In genomic region chr17:32333187-32333586, GRCh38 we compare ENCODE assay signal across 16 cellular contexts. TPM values are rescaled to one million over a fixed set of nuclear protein-coding genes. Genes with fewer than 3 reads are reported as not detected.
DNase-seq lines count a peak whose midpoint lies in the region; TF ChIP-seq lines count a peak whose summit lies in the region.
"Had no signal": no experiment of that assay in that cellular context is flagged by ENCODE, and none has a peak within 500 bp of the region (broad histone marks: within the 10 kb centered on the region; RNA-seq: fewer than 3 reads in every experiment).

No MANE protein-coding gene starts in this region.

- H3K27me3 ChIP-seq in BLaER1 treated with 17β-estradiol and CSF1 and Interleukin-3, amounts not matched to agents 10 nM and 100 nM: no peaks in the 10 kb centered on the region

- peaks cover 67 to 100% (median 84%) of the 10 kb centered on the region in 10 experiments for H3K4me1 ChIP-seq in BLaER1 treated with 17β-estradiol and CSF1 and Interleukin-3, amounts not matched to agents 10 nM and 100 nM

- H3K4me1 Mint-ChIP-seq in activated naive CD4-positive, alpha-beta T cell treated with anti-CD3 and anti-CD28 coated beads, Interleukin-2, amount 10 ng/mL, durations not matched to agents 7 days and 5 days: peaks cover 65% of the 10 kb centered on the region
- peaks cover 40% of the 10 kb centered on the region for H3K4me1 Mint-ChIP-seq in CD14-positive monocyte
- H3K4me1 Mint-ChIP-seq: GM23338 had no signal

- no peak overlapping the region for H3K4me3 Mint-ChIP-seq in activated naive CD4-positive, alpha-beta T cell treated with anti-CD3 and anti-CD28 coated beads, Interleukin-2, amount 10 ng/mL, durations not matched to agents 7 days and 5 days
- H3K4me3 Mint-ChIP-seq in CD14-positive monocyte: no peak overlapping the region
- H3K4me3 Mint-ChIP-seq: CD8-positive, alpha-beta T cell; GM23338; HFFc6 had no signal

- no peak for TF ChIP-seq CTCF in CD14-positive monocyte (IDR thresholded peaks at IDR 0.05)

- no peak for DNase-seq in activated naive CD4-positive, alpha-beta T cell treated with anti-CD3 and anti-CD28 coated beads, Interleukin-2, amount 10 ng/mL, durations not matched to agents 7 days and 5 days
- DNase-seq in activated naive CD4-positive, alpha-beta T cell treated with Interleukin-2 at 50 U/mL for 16 hours: no peak
- DNase-seq in SK-N-DZ (ENCODE audit: low spot score) (no peak), CD14-positive monocyte (ENCODE audit: low spot score) (no peak)
- DNase-seq: AML-193; Calu3; CD8-positive, alpha-beta T cell; DMS79 treated with DMSO at 0.1 percent for 48 hours; GF-D8; HCEC 1CT; HFFc6; IMR-90 had no signal

- CTCF ChIA-PET in activated naive CD4-positive, alpha-beta T cell treated with anti-CD3 and anti-CD28 coated beads, Interleukin-2, amount 10 ng/mL, durations not matched to agents 7 days and 5 days (lab: Charles Lee): interaction anchor here (1.2 kb wide), 1 partner anchor 13 kb away, joined by 4 read pairs; no protein-coding TSS in a partner anchor

- H3K9me3 Mint-ChIP-seq in activated naive CD4-positive, alpha-beta T cell treated with anti-CD3 and anti-CD28 coated beads, Interleukin-2, amount 10 ng/mL, durations not matched to agents 7 days and 5 days: no peaks in the 10 kb centered on the region
- no peaks in the 10 kb centered on the region for H3K9me3 Mint-ChIP-seq in CD14-positive monocyte
- H3K9me3 Mint-ChIP-seq: CD8-positive, alpha-beta T cell; GM23338; HFFc6 had no signal

- peak overlapping the region; percentile 55 for H3K27ac Mint-ChIP-seq in activated naive CD4-positive, alpha-beta T cell treated with anti-CD3 and anti-CD28 coated beads, Interleukin-2, amount 10 ng/mL, durations not matched to agents 7 days and 5 days
- H3K27ac Mint-ChIP-seq in CD14-positive monocyte: no peak overlapping the region
- H3K27ac Mint-ChIP-seq: CD8-positive, alpha-beta T cell; GM23338; HFFc6 had no signal

- H3K27ac ChIP-seq in BLaER1 treated with 17β-estradiol and CSF1 and Interleukin-3, amounts not matched to agents 10 nM and 100 nM: peak overlapping the region in 10 of 11 experiments; percentile 84 to 99 (median 94); a peak in 19 of 22 replicates
- H3K27ac ChIP-seq: HL-60 had no signal

- intact Hi-C loops in CD14-positive monocyte (cut with micrococcal nuclease): no loop called here

- no peak overlapping the region for H3K4me3 ChIP-seq in BLaER1 treated with 17β-estradiol and CSF1 and Interleukin-3, amounts not matched to agents 10 nM and 100 nM
- H3K4me3 ChIP-seq: GM23338 had no signal

- H3K4me2 ChIP-seq in BLaER1 treated with 17β-estradiol and CSF1 and Interleukin-3, amounts not matched to agents 10 nM and 100 nM: peak overlapping the region in 9 of 11 experiments; percentile 69 to 90 (median 79); a peak in 14 of 22 replicates
- H3K4me2 ChIP-seq: GM23338 had no signal

- peak overlapping the region in 5 of 11 experiments; percentile 73 to 85 (median 81); a peak in 5 of 22 replicates for H3K9ac ChIP-seq in BLaER1 treated with 17β-estradiol and CSF1 and Interleukin-3, amounts not matched to agents 10 nM and 100 nM

- peaks cover 0 to 49% (median 37%) of the 10 kb centered on the region in 11 experiments; a peak in 19 of 22 replicates for H3K36me3 ChIP-seq in BLaER1 treated with 17β-estradiol and CSF1 and Interleukin-3, amounts not matched to agents 10 nM and 100 nM

- no peak for TF ChIP-seq RAD21 in Ishikawa (IDR thresholded peaks at IDR 0.05; ENCODE audit: low read depth)

- no peaks in the 10 kb centered on the region for H3K9me3 ChIP-seq in BLaER1 treated with 17β-estradiol and CSF1 and Interleukin-3, amounts not matched to agents 10 nM and 100 nM (replicated peaks in 1 of 11)

- H3K27me3 Mint-ChIP-seq in activated naive CD4-positive, alpha-beta T cell treated with anti-CD3 and anti-CD28 coated beads, Interleukin-2, amount 10 ng/mL, durations not matched to agents 7 days and 5 days: no peaks in the 10 kb centered on the region
- H3K27me3 Mint-ChIP-seq in CD14-positive monocyte (ENCODE audit: low read depth in 3 of 3): no peaks in the 10 kb centered on the region

- no peak for TF ChIP-seq EP300 in Ishikawa (IDR thresholded peaks at IDR 0.05; ENCODE audit: borderline replicate concordance)

- H3K36me3 Mint-ChIP-seq in activated naive CD4-positive, alpha-beta T cell treated with anti-CD3 and anti-CD28 coated beads, Interleukin-2, amount 10 ng/mL, durations not matched to agents 7 days and 5 days: peaks cover 51% of the 10 kb centered on the region
- peaks cover 26 to 30% of the 10 kb centered on the region in 2 donors for H3K36me3 Mint-ChIP-seq in CD14-positive monocyte

- no peaks in the 10 kb centered on the region for H4K20me1 ChIP-seq in BLaER1 treated with 17β-estradiol and CSF1 and Interleukin-3, amounts not matched to agents 10 nM and 100 nM

TF ChIP-seq in Ishikawa, 13 proteins besides CTCF, POLR2A, EP300 and RAD21:
- peak; percentile 63 for TF ChIP-seq NFIC (IDR thresholded peaks at IDR 0.05)
- no peak for TF ChIP-seq FOXM1 (IDR thresholded peaks at IDR 0.05; ENCODE audit: borderline replicate concordance, low read depth)
TF ChIP-seq in Ishikawa: peak in this region for 1.

RNA-seq across cellular contexts. Expression of gene C17orf75, which starts 8.8 kb away (rescaled TPM):
- 77.9 and 97.6 TPM in 2 replicates for polyA plus RNA-seq in SK-N-DZ (2014; cell fraction: cytosol; rRNA removed)
- 159 and 168 TPM in 2 replicates for polyA plus RNA-seq in SK-N-DZ (2014; cell fraction: nucleus; rRNA removed)
- 1 to 10 TPM; 5.0 to 5.7 TPM for polyA plus RNA-seq in CD14-positive monocyte

RNA-seq across cellular contexts. Expression of gene ZNF207, which starts 16.8 kb away (rescaled TPM):
- polyA plus RNA-seq in SK-N-DZ (2014; cell fraction: cytosol; rRNA removed): 169 and 202 TPM in 2 replicates
- polyA plus RNA-seq in SK-N-DZ (2014; cell fraction: nucleus; rRNA removed): 285 and 326 TPM in 2 replicates
- polyA plus RNA-seq in CD14-positive monocyte: 100 to 1,000 TPM; 138 to 147 TPM
